22 cellular contexts compared by ENCODE assay signal in genomic region chr19:4986471-4986888, GRCh38. TPM values are rescaled to one million over a fixed set of nuclear protein-coding genes. Genes with fewer than 3 reads are reported as not detected.
DNase-seq lines count a peak whose midpoint lies in the region; ATAC-seq and TF ChIP-seq lines count a peak whose summit lies in the region.
"Had no signal": no experiment of that assay in that cellular context is flagged by ENCODE, and none has a peak within 500 bp of the region (broad histone marks: within the 10 kb centered on the region; RNA-seq: fewer than 3 reads in every experiment).

No MANE protein-coding gene starts in this region.

- peaks cover 5% of the 10 kb centered on the region for H3K79me2 ChIP-seq in mesendoderm (ENCODE audit: control insufficient read depth, insufficient read depth, low read length)

- H3K27me3 ChIP-seq in left ventricle myocardium inferior (ENCODE audit: low read depth): no peaks in the 10 kb centered on the region
- H3K27me3 ChIP-seq in right atrium auricular region: no peaks in the 10 kb centered on the region
- no peaks in the 10 kb centered on the region for H3K27me3 ChIP-seq in NT2/D1 (ENCODE audit: insufficient read depth, insufficient read length)
- no peaks in the 10 kb centered on the region for H3K27me3 ChIP-seq in mesendoderm (ENCODE audit: insufficient read depth, low read length, poor library complexity)
- H3K27me3 ChIP-seq: stomach, upper lobe of left lung had no signal

- no peak overlapping the region for H2AK5ac ChIP-seq in mesendoderm (ENCODE audit: low read length)

- H3K27ac ChIP-seq in left ventricle myocardium inferior (replicated peaks) (peak overlapping the region; percentile 33), right atrium auricular region (peak overlapping the region in 1 of 2 donors; percentile 57), mesendoderm (ENCODE audit: low read depth, low read length) (no peak overlapping the region)
- H3K27ac ChIP-seq: HL-60, stomach, upper lobe of left lung had no signal

- H3K9ac ChIP-seq in NT2/D1 (ENCODE audit: insufficient read length, low read depth) (peak overlapping the region; percentile 68), mesendoderm (ENCODE audit: low read length) (no peak overlapping the region)

- no peak overlapping the region for H3K4me3 ChIP-seq in left ventricle myocardium inferior
- H3K4me3 ChIP-seq in right atrium auricular region: no peak overlapping the region
- no peak overlapping the region for H3K4me3 ChIP-seq in NT2/D1 (ENCODE audit: insufficient read length, low read depth)
- no peak overlapping the region for H3K4me3 ChIP-seq in mesendoderm (ENCODE audit: low read length)
- H3K4me3 ChIP-seq: stomach, upper lobe of left lung had no signal

- H3K23ac ChIP-seq in mesendoderm (ENCODE audit: low read length): peak overlapping the region; percentile 6

- H2BK5ac ChIP-seq in mesendoderm (ENCODE audit: low read length): no peak overlapping the region

- H3K36me3 ChIP-seq in left ventricle myocardium inferior (peaks cover 4% of the 10 kb centered on the region), right atrium auricular region (no peaks in the 10 kb centered on the region), NT2/D1 (ENCODE audit: insufficient read depth, insufficient read length, low read length) (peaks cover 15% of the 10 kb centered on the region), mesendoderm (ENCODE audit: control insufficient read depth, insufficient read depth, low read length) (no peaks in the 10 kb centered on the region)
- H3K36me3 ChIP-seq: upper lobe of left lung had no signal

- DNase-seq in left ventricle myocardium inferior: no peak
- no peak for DNase-seq in right atrium auricular region (ENCODE audit: low spot score)
- no peak for DNase-seq in NT2/D1 (ENCODE audit: low read depth, low spot score)
- DNase-seq in mesendoderm: no peak
- no peak for DNase-seq in activated CD4-positive, alpha-beta T cell treated with anti-CD3 and anti-CD28 coated beads, Interleukin-2, amount 50 U/mL, for 48 hours
- DNase-seq: activated CD8-positive, alpha-beta memory T cell treated with anti-CD3 and anti-CD28 coated beads, Interleukin-2, amount 50 U/mL, for 4 hours; activated naive CD8-positive, alpha-beta T cell treated with anti-CD3 and anti-CD28 coated beads, Interleukin-2, amount 10 ng/mL, durations not matched to agents 7 days and 5 days; Calu3; HCEC 1CT; Kasumi-1; naive B cell; NCI-H1694 treated with DMSO at 0.1 percent for 48 hours; stimulated activated CD8-positive, alpha-beta memory T cell treated with anti-CD3 and anti-CD28 coated beads, Interleukin-4, amount 100 ng/mL, for 48 hours; stomach had no signal

- H3K56ac ChIP-seq in mesendoderm (ENCODE audit: low read length): peak overlapping the region; percentile 30

- H4K5ac ChIP-seq in mesendoderm (ENCODE audit: low read length): no peak overlapping the region

- H3K4me2 ChIP-seq in mesendoderm (ENCODE audit: low read length): no peak overlapping the region

- H3K18ac ChIP-seq in mesendoderm (ENCODE audit: low read length): no peak overlapping the region

- H3K79me1 ChIP-seq in mesendoderm (ENCODE audit: low read length): peaks cover 14% of the 10 kb centered on the region

- H3K4me1 ChIP-seq in left ventricle myocardium inferior (peaks cover 81% of the 10 kb centered on the region), right atrium auricular region (peaks cover 6 to 66% of the 10 kb centered on the region in 2 donors), NT2/D1 (ENCODE audit: insufficient read depth, insufficient read length) (peaks cover 36% of the 10 kb centered on the region), mesendoderm (ENCODE audit: control insufficient read depth, low read depth, low read length) (peaks cover 2% of the 10 kb centered on the region)

- TF ChIP-seq CTCF in left ventricle myocardium inferior (IDR thresholded peaks at IDR 0.05; ENCODE audit: borderline replicate concordance) (no peak), right atrium auricular region (IDR thresholded peaks at IDR 0.05) (no peak)

- no peak overlapping the region for H3K4ac ChIP-seq in mesendoderm (ENCODE audit: low read depth, low read length)

- no peak overlapping the region for H2BK120ac ChIP-seq in mesendoderm (ENCODE audit: low read depth, low read length)

- intact Hi-C loops in left ventricle myocardium inferior (cut with micrococcal nuclease): no loop called here

- H3K9me3 ChIP-seq in left ventricle myocardium inferior (replicated peaks): no peaks in the 10 kb centered on the region
- no peaks in the 10 kb centered on the region for H3K9me3 ChIP-seq in right atrium auricular region
- H3K9me3 ChIP-seq in NT2/D1 (ENCODE audit: insufficient read depth, low read length): no peaks in the 10 kb centered on the region
- H3K9me3 ChIP-seq: stomach, upper lobe of left lung had no signal

- no peak overlapping the region for H2BK15ac ChIP-seq in mesendoderm (replicated peaks; ENCODE audit: low read depth)

- no peak overlapping the region for H4K8ac ChIP-seq in mesendoderm (ENCODE audit: low read depth, low read length)

- ATAC-seq in GM19324 (IDR thresholded peaks at IDR 0.05; ENCODE audit: low FRiP score, unreplicated experiment) (no peak), GM21381 (IDR thresholded peaks at IDR 0.05; ENCODE audit: unreplicated experiment) (no peak), GM19467 (IDR thresholded peaks at IDR 0.05; ENCODE audit: unreplicated experiment) (no peak)
- ATAC-seq: activated T-helper 17 cell treated with anti-CD3 and anti-CD28 coated beads, Interleukin-2, amount 50 U/mL, for 72 hours; Right ventricle myocardium inferior; WTC11 had no signal

- no CpG with 5 or more reads among the region's 19 CpGs for WGBS in mesendoderm (ENCODE audit: extremely low coverage, insufficient coverage, low lambda C conversion rate)

RNA-seq across cellular contexts. Expression of gene KDM4B, which starts 17.6 kb away (rescaled TPM):
- total RNA-seq in left ventricle myocardium inferior (34.1 TPM), right atrium auricular region (10 to 100 TPM; 17.6 to 26.0 TPM)
- polyA plus RNA-seq in mesendoderm (2013, experiment 1 of 2): 8.5 TPM
- polyA plus RNA-seq in mesendoderm (2013, experiment 2 of 2): 8.4 TPM
